In genomic region chr7:143287935-143288826, GRCh38 we compare ENCODE assay signal across 8 cellular contexts. TPM values are rescaled to one million over a fixed set of nuclear protein-coding genes. Genes with fewer than 3 reads are reported as not detected.
A peak's percentile ranks its signal among the peaks of the same experiment; 100 is the strongest.
DNase-seq lines count a peak whose midpoint lies in the region; ATAC-seq, FAIRE-seq and TF ChIP-seq lines count a peak whose summit lies in the region.

Gene CASP2 (plus strand): TSS chr7:143288351. CDS start chr7:143288456, 105 bp downstream.

- BruUV-seq in mammary epithelial cell (replicated peaks; lab: Mats Ljungman, UMichigan), result no TSS peak

- H3K36me3 ChIP-seq in WERI-Rb-1 (peaks cover 38% of the 10 kb centered on the region), mammary epithelial cell (ENCODE audit: insufficient read depth, low read length) (peaks cover 11% of the 10 kb centered on the region), small intestine (ENCODE audit: control insufficient read depth in 2 of 2, insufficient read depth in 2 of 2, low read length in 2 of 2) (peaks cover 2 to 5% of the 10 kb centered on the region in 2 donors)

- H3K27me3 ChIP-seq in WERI-Rb-1 (ENCODE audit: insufficient read depth, low read depth, severe bottlenecking) (no peaks in the 10 kb centered on the region), mammary epithelial cell (ENCODE audit: insufficient read depth, low read length) (no peaks in the 10 kb centered on the region), small intestine (ENCODE audit: control insufficient read depth in 2 of 2, insufficient read depth in 2 of 2, low read length in 2 of 2) (no peaks in the 10 kb centered on the region)

- H2AFZ ChIP-seq in mammary epithelial cell (ENCODE audit: low read depth, low read length), result peak within 1 kb of the TSS; percentile 93

- H3K9ac ChIP-seq in mammary epithelial cell (ENCODE audit: insufficient read depth, low read length), result peak within 1 kb of the TSS; percentile 82

- in situ Hi-C loops in mammary epithelial cell (cut with MboI; ENCODE audit: low sequenced_read_pairs in 2 of 2), result no loop called here

- ATAC-seq in GM18909 (IDR thresholded peaks at IDR 0.05; ENCODE audit: poor library complexity, unreplicated experiment) (peak; percentile 93), HG03159 (IDR thresholded peaks at IDR 0.05; ENCODE audit: unreplicated experiment) (peak; percentile 91)

- peak; percentile 100 for DNase-seq in AG08395 (ENCODE audit: low spot score)
- DNase-seq in NCI-H2227 (lab: John Stamatoyannopoulos, UW; ENCODE audit: unreplicated experiment), result peak; percentile 98
- peak; percentile 94 for DNase-seq in WERI-Rb-1
- peak; percentile 97 for DNase-seq in mammary epithelial cell
- DNase-seq in iPS-NIHi11 (ENCODE audit: low spot score), result peak; percentile 99
- DNase-seq in small intestine, result peak; percentile 98

- WGBS in mammary epithelial cell (ENCODE audit: low coverage, missing lambda C conversion rate), result 2% methylated on average over 22 of the region's 84 CpGs
- 2 to 7% (median 3%) methylated on average over 57 to 84 of the region's 84 CpGs for WGBS in small intestine, 3 donors

- H3K4me2 ChIP-seq in mammary epithelial cell (ENCODE audit: insufficient read depth, low read depth, low read length), result peak within 1 kb of the TSS; percentile 78

- peaks cover 61% of the 10 kb centered on the region for H3K79me2 ChIP-seq in mammary epithelial cell (ENCODE audit: insufficient read depth, low read length)

- TF ChIP-seq CTCF in WERI-Rb-1 (IDR thresholded peaks at IDR 0.05; ENCODE audit: low read depth, low read length), result no peak
- TF ChIP-seq CTCF in mammary epithelial cell (conservative IDR thresholded peaks at IDR 0.05 in 1 of 2, IDR thresholded peaks at IDR 0.05 in 1 of 2; ENCODE audit: extremely low read depth in 1 of 2, insufficient read depth in 1 of 2, low read depth in 1 of 2, low read length in 2 of 2), result peak in 1 of 2 donors; percentile 34

- H3K4me3 ChIP-seq in WERI-Rb-1 (ENCODE audit: low read depth, low read length) (peak within 1 kb of the TSS; percentile 73), mammary epithelial cell (replicated peaks in 1 of 3; ENCODE audit: insufficient read depth in 1 of 3, low read depth in 2 of 3, low read length in 3 of 3) (peak within 1 kb of the TSS; percentile 64 to 87 (median 78)), small intestine (ENCODE audit: low read depth in 1 of 2, low read length in 2 of 2) (peak within 1 kb of the TSS; percentile 66 to 88)

- CTCF ChIA-PET in mammary epithelial cell (lab: Charles Lee; ENCODE audit: low non-redundant PET), result interaction anchor here (0.7 kb wide), 2 partner anchors 44 to 759 kb away, joined by 11 to 18 read pairs; no protein-coding TSS in a partner anchor

- peaks cover 41% of the 10 kb centered on the region for H3K4me1 ChIP-seq in mammary epithelial cell (ENCODE audit: insufficient read depth, low read length)
- H3K4me1 ChIP-seq in small intestine (ENCODE audit: control insufficient read depth in 2 of 2, insufficient read depth in 1 of 2, low read depth in 1 of 2, low read length in 1 of 2), result peaks cover 9% of the 10 kb centered on the region in 2 donors

- dilution Hi-C loops in mammary epithelial cell (cut with HindIII; ENCODE audit: low sequenced_read_pairs), result no loop called here

- intact Hi-C loops in mammary epithelial cell (cut with micrococcal nuclease), result loop anchor here (5.0 kb wide), 1 partner anchor 46 kb away; no protein-coding TSS in a partner anchor

- FAIRE-seq in small intestine (lab: Jason Lieb, UNC), result no peak

- H3K9me3 ChIP-seq in WERI-Rb-1 (ENCODE audit: severe bottlenecking) (peaks cover 10% of the 10 kb centered on the region), mammary epithelial cell (replicated peaks; ENCODE audit: insufficient read depth, low read length) (peaks cover 6% of the 10 kb centered on the region), small intestine (ENCODE audit: control insufficient read depth, low read depth) (no peaks in the 10 kb centered on the region)

- H3K27ac ChIP-seq in WERI-Rb-1 (peak within 1 kb of the TSS; percentile 98), mammary epithelial cell (ENCODE audit: insufficient read depth, low read depth, low read length) (peak within 1 kb of the TSS; percentile 86), small intestine (ENCODE audit: low read depth in 1 of 2, low read length in 1 of 2) (peak within 1 kb of the TSS; percentile 57 to 89)

- H4K20me1 ChIP-seq in mammary epithelial cell (ENCODE audit: insufficient read depth, low read length), result no peaks in the 10 kb centered on the region

RNA-seq across cellular contexts. Expression of gene CASP2, which starts in this region (rescaled TPM):
- 10 to 100 TPM; 18.3 to 43.5 TPM for total RNA-seq in mammary epithelial cell
- polyA plus RNA-seq in mammary epithelial cell, result 24.6 TPM
- 77.0 TPM for polyA minus RNA-seq in mammary epithelial cell
- polyA plus RNA-seq in small intestine, result 10 to 100 TPM in 1 of 3 donors, 1 to 10 TPM in 2; 4.9 to 10.9 (median 7.2) TPM

Comparison
In these comparisons a context has a peak if more than half of its experiments do, and no peak if none do; other contexts are left out.
1. Peak in every context shown above with its lines: DNase-seq, ATAC-seq, H3K4me3 ChIP-seq and H3K27ac ChIP-seq.